In genomic region chr17:42403150-42403549, GRCh38 we compare ENCODE assay signal across 8 cellular contexts. TPM values are rescaled to one million over a fixed set of nuclear protein-coding genes. Genes with fewer than 3 reads are reported as not detected.
DNase-seq lines count a peak whose midpoint lies in the region; ATAC-seq and TF ChIP-seq lines count a peak whose summit lies in the region.

No MANE protein-coding gene starts in this region.

- no peak overlapping the region for H3K27ac Mint-ChIP-seq in activated CD4-positive, alpha-beta T cell treated with anti-CD3 and anti-CD28 coated beads, Interleukin-2, amount 10 ng/mL, durations not matched to agents 7 days and 5 days

- no peak overlapping the region for H3K4me3 Mint-ChIP-seq in activated CD4-positive, alpha-beta T cell treated with anti-CD3 and anti-CD28 coated beads, Interleukin-2, amount 10 ng/mL, durations not matched to agents 7 days and 5 days

- H4K20me1 ChIP-seq in fibroblast of lung (ENCODE audit: control insufficient read depth, extremely low read depth, insufficient read depth, low read length): peaks cover 2% of the 10 kb centered on the region

- H3K27ac ChIP-seq in fibroblast of lung (ENCODE audit: insufficient read depth, low read length): no peak overlapping the region

- peak; percentile 14 to 21 for TF ChIP-seq CTCF in fibroblast of lung (conservative IDR thresholded peaks at IDR 0.05 in 1 of 2, IDR thresholded peaks at IDR 0.05 in 1 of 2; ENCODE audit: low read depth in 1 of 2, low read length in 2 of 2)

- peaks cover 25% of the 10 kb centered on the region for H3K36me3 ChIP-seq in fibroblast of lung (ENCODE audit: control insufficient read depth, insufficient read depth, low read length)

- no peaks in the 10 kb centered on the region for H3K9me3 Mint-ChIP-seq in activated CD4-positive, alpha-beta T cell treated with anti-CD3 and anti-CD28 coated beads, Interleukin-2, amount 10 ng/mL, durations not matched to agents 7 days and 5 days

- peaks cover 63% of the 10 kb centered on the region for H3K79me2 ChIP-seq in fibroblast of lung (ENCODE audit: control insufficient read depth, insufficient read depth, low read length)

- DNase-seq in SHP77 (lab: John Stamatoyannopoulos, UW) (peak; percentile 12 to 18), SHP77 treated with DMSO at 0.1 percent for 48 hours (lab: John Stamatoyannopoulos, UW) (no peak), fibroblast of lung (ENCODE audit: low read depth in 2 of 2) (no peak), HCEC 1CT (no peak), AG20443 (ENCODE audit: low spot score) (no peak)
- peak; percentile 53 for DNase-seq in activated CD4-positive, alpha-beta T cell treated with anti-CD3 and anti-CD28 coated beads, Interleukin-2, amount 10 ng/mL, durations not matched to agents 7 days and 5 days
- DNase-seq in stimulated activated CD8-positive, alpha-beta memory T cell treated with anti-CD3 and anti-CD28 coated beads, Interleukin-4, amount 100 ng/mL, for 48 hours: peak; percentile 79

- H3K27me3 Mint-ChIP-seq in activated CD4-positive, alpha-beta T cell treated with anti-CD3 and anti-CD28 coated beads, Interleukin-2, amount 10 ng/mL, durations not matched to agents 7 days and 5 days: no peaks in the 10 kb centered on the region

- no peaks in the 10 kb centered on the region for H3K9me3 ChIP-seq in fibroblast of lung (ENCODE audit: control insufficient read depth, insufficient read depth, low read depth, low read length)

- H3K4me1 Mint-ChIP-seq in activated CD4-positive, alpha-beta T cell treated with anti-CD3 and anti-CD28 coated beads, Interleukin-2, amount 10 ng/mL, durations not matched to agents 7 days and 5 days: peaks cover 40% of the 10 kb centered on the region

- no peaks in the 10 kb centered on the region for H3K27me3 ChIP-seq in fibroblast of lung (ENCODE audit: control insufficient read depth, insufficient read depth, low read length)

- POLR2A ChIA-PET in activated CD4-positive, alpha-beta T cell treated with anti-CD3 and anti-CD28 coated beads, Interleukin-2, amount 10 ng/mL, durations not matched to agents 7 days and 5 days (lab: Charles Lee): interaction anchor here (0.6 to 0.9 kb wide), 2 partner anchors 117 to 209 kb away, joined by 3 read pairs; partner anchors contain the start of gene GHDC

- no peaks in the 10 kb centered on the region for H3K36me3 Mint-ChIP-seq in activated CD4-positive, alpha-beta T cell treated with anti-CD3 and anti-CD28 coated beads, Interleukin-2, amount 10 ng/mL, durations not matched to agents 7 days and 5 days (ENCODE audit: low read depth)

- H2AFZ ChIP-seq in fibroblast of lung (ENCODE audit: low read length): no peak overlapping the region

- CTCF ChIA-PET in activated CD4-positive, alpha-beta T cell treated with anti-CD3 and anti-CD28 coated beads, Interleukin-2, amount 10 ng/mL, durations not matched to agents 7 days and 5 days (lab: Charles Lee): interaction anchor here (0.6 to 14.5 kb wide), 20 partner anchors 9 to 202 kb away, joined by 3 to 357 read pairs (median 4); partner anchors contain the start of gene STAT3

- peaks cover 35% of the 10 kb centered on the region for H3K4me1 ChIP-seq in fibroblast of lung (ENCODE audit: control insufficient read depth, extremely low read depth, insufficient read depth, low read length)

- H3K4me3 ChIP-seq in fibroblast of lung (replicated peaks in 1 of 4; ENCODE audit: control extremely low read depth in 1 of 4, insufficient read depth in 1 of 4, low read depth in 3 of 4, low read length in 4 of 4): no peak overlapping the region

- H3K4me2 ChIP-seq in fibroblast of lung (ENCODE audit: extremely low read depth, insufficient read depth, low read length): no peak overlapping the region

- H3K9ac ChIP-seq in fibroblast of lung (ENCODE audit: insufficient read depth, low read length): no peak overlapping the region

- ATAC-seq in HG02759 (IDR thresholded peaks at IDR 0.05; ENCODE audit: unreplicated experiment): no peak

RNA-seq across cellular contexts. Expression of gene STAT3, which starts 14.9 kb away (rescaled TPM):
- 100 to 1,000 TPM; 114 to 121 TPM for total RNA-seq in activated CD4-positive, alpha-beta T cell treated with anti-CD3 and anti-CD28 coated beads, Interleukin-2, amount 10 ng/mL, durations not matched to agents 7 days and 5 days
- 101 and 118 TPM in 2 replicates for total RNA-seq in fibroblast of lung
- polyA plus RNA-seq in fibroblast of lung: 60.6 and 75.0 TPM in 2 replicates
- 60.3 and 76.1 TPM in 2 replicates for polyA plus RNA-seq in fibroblast of lung (2012)
- 110 and 157 TPM in 2 replicates for polyA minus RNA-seq in fibroblast of lung (ENCODE audit: low replicate concordance)

RNA-seq across cellular contexts. Expression of gene CAVIN1, which starts 19.9 kb away (rescaled TPM):
- 1 to 10 TPM; 1.5 to 1.6 TPM for total RNA-seq in activated CD4-positive, alpha-beta T cell treated with anti-CD3 and anti-CD28 coated beads, Interleukin-2, amount 10 ng/mL, durations not matched to agents 7 days and 5 days
- 331 and 372 TPM in 2 replicates for total RNA-seq in fibroblast of lung
- 432 and 490 TPM in 2 replicates for polyA plus RNA-seq in fibroblast of lung
- 709 and 835 TPM in 2 replicates for polyA plus RNA-seq in fibroblast of lung (2012)
- polyA minus RNA-seq in fibroblast of lung (ENCODE audit: low replicate concordance): 388 and 507 TPM in 2 replicates

RNA-seq across cellular contexts. Expression of gene ATP6V0A1, which starts 55.5 kb away (rescaled TPM):
- total RNA-seq in activated CD4-positive, alpha-beta T cell treated with anti-CD3 and anti-CD28 coated beads, Interleukin-2, amount 10 ng/mL, durations not matched to agents 7 days and 5 days: 1 to 10 TPM; 4.9 to 8.9 TPM
- total RNA-seq in fibroblast of lung: 35.7 and 65.7 TPM in 2 replicates
- polyA plus RNA-seq in fibroblast of lung: 26.7 and 42.7 TPM in 2 replicates
- polyA plus RNA-seq in fibroblast of lung (2012): 23.8 and 28.2 TPM in 2 replicates
- polyA minus RNA-seq in fibroblast of lung (ENCODE audit: low replicate concordance): 273 and 274 TPM in 2 replicates

Comparison
In these comparisons a context has a peak if more than half of its experiments do, and no peak if none do; other contexts are left out.
1. DNase-seq: peak in SHP77 (2 of 2), activated CD4-positive, alpha-beta T cell treated with anti-CD3 and anti-CD28 coated beads, Interleukin-2, amount 10 ng/mL, durations not matched to agents 7 days and 5 days (single experiment) and stimulated activated CD8-positive, alpha-beta memory T cell treated with anti-CD3 and anti-CD28 coated beads, Interleukin-4, amount 100 ng/mL, for 48 hours (single experiment); none in SHP77 treated with DMSO at 0.1 percent for 48 hours (single experiment), fibroblast of lung (0 of 2), HCEC 1CT (single experiment) and AG20443 (single experiment).
2. RNA of gene CAVIN1, which starts 19.9 kb away (total RNA-seq): 331 to 372 TPM in fibroblast of lung; 1.5 to 1.6 TPM in activated CD4-positive, alpha-beta T cell treated with anti-CD3 and anti-CD28 coated beads, Interleukin-2, amount 10 ng/mL, durations not matched to agents 7 days and 5 days; every median in the first group is over 100 times any median in the second.